In the genomic region with DNA sequence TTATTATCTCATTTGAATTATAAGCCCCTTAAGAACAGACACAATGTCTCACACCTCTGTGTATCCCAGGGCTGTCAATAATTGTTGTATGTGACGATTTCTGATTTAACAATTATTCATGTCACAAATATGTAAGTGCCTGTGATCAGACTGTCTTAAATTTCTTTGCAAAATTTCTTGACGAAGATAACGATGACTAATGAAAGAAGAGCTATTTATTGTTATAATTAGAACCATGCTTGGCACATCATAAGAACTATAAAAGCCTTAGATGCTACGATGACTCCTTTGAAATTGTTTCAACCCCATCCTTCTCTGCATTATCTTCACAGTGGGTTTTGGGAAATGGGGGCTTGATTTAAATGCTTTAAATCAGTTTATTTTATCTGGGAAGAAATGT, we compare ENCODE assay signal across 20 cellular contexts.
"Had no signal": no experiment of that assay in that cellular context is flagged by ENCODE, and none has a peak within 500 bp of the region (broad histone marks: within the 10 kb centered on the region; RNA-seq: fewer than 3 reads in every experiment).

No MANE protein-coding gene starts in this region.

- H3K4me1 ChIP-seq: thyroid gland, uterus had no signal

- H3K9me3 Mint-ChIP-seq: naive B cell had no signal

- H3K36me3 ChIP-seq: esophagus muscularis mucosa, neutrophil, right atrium auricular region, sigmoid colon, suprapubic skin, thyroid gland, upper lobe of left lung, uterus had no signal

- H3K27ac ChIP-seq: epithelial cell of prostate, esophagus muscularis mucosa, hepatocyte, neutrophil, right atrium auricular region, sigmoid colon, suprapubic skin, thyroid gland, upper lobe of left lung, uterus had no signal

- DNase-seq: effector memory CD4-positive, alpha-beta T cell; foreskin melanocyte; head of caudate nucleus; left colon; left ventricle myocardium superior; naive B cell; sigmoid colon; small intestine; stimulated activated CD4-positive, alpha-beta T cell treated with anti-CD3 and anti-CD28 coated beads, Interleukin-2, amount 100 ng/mL, for 48 hours; stimulated activated naive CD8-positive, alpha-beta T cell treated with anti-CD3 and anti-CD28 coated beads, Interleukin-15, Interleukin-2, amounts not matched to agents 100 U/mL and 50 U/mL, for 24 hours; thyroid gland; upper lobe of left lung; uterus had no signal

- H2AFZ ChIP-seq: hepatocyte had no signal

- H3K4me3 ChIP-seq: esophagus muscularis mucosa, hepatocyte, lung, right atrium auricular region, sigmoid colon, suprapubic skin, thyroid gland, upper lobe of left lung, uterus had no signal

- H3K36me3 Mint-ChIP-seq: naive B cell had no signal

- H3K9me3 ChIP-seq: esophagus muscularis mucosa, neutrophil, right atrium auricular region, sigmoid colon, suprapubic skin, thyroid gland, upper lobe of left lung, uterus had no signal

- ATAC-seq: left colon; left ventricle myocardium superior; stimulated activated naive CD8-positive, alpha-beta T cell treated with anti-CD3 and anti-CD28 coated beads, Interleukin-15, Interleukin-2, amounts not matched to agents 100 U/mL and 50 U/mL, for 24 hours had no signal

- H3K27me3 ChIP-seq: esophagus muscularis mucosa, hepatocyte, neutrophil, right atrium auricular region, sigmoid colon, suprapubic skin, thyroid gland, upper lobe of left lung, uterus had no signal

- H3K4me2 ChIP-seq: hepatocyte had no signal

- H3K79me2 ChIP-seq: hepatocyte had no signal

- H3K27me3 Mint-ChIP-seq: naive B cell had no signal
